In the genomic region with DNA sequence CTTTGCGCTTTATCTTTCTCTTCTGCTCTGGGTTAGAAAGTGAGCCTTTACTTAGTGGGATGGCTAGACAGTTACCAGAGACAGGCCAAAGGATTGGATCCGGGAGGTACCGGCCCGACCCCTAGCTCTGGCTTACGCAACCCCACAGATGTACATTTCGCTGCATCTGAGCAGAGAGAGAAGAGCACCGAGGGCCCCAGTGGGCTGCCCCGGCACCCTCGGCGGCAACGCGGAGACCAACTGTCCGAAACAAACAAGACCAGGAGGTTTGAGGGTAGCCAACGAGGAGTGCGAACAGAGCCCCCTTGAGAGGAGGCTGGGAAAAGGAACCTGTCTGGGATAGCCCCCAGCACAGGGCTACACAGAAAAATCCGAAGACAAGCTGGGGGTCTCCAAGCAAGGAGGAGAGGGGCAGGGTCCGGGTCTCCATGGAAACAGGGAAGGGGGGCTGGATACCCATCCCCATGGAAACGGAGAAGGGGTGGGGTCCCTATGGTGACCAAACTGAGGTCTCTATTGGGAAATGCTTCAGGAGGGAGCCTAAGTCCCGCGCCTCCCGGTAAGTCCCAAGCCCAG, we compare ENCODE assay signal across 8 cellular contexts. TPM values are rescaled to one million over a fixed set of nuclear protein-coding genes. Genes with fewer than 3 reads are reported as not detected.
DNase-seq lines count a peak whose midpoint lies in the region; ATAC-seq and TF ChIP-seq lines count a peak whose summit lies in the region.

No MANE protein-coding gene starts in this region.

- H3K36me3 Mint-ChIP-seq in chondrocyte (ENCODE audit: low read depth) = peaks cover 7% of the 10 kb centered on the region

- peak overlapping the region; percentile 96 for H3K4me3 Mint-ChIP-seq in chondrocyte (ENCODE audit: unreplicated experiment)

- ATAC-seq in DND-41 (ENCODE audit: insufficient read depth, low read depth) (peak; percentile 15), GM21737 (IDR thresholded peaks at IDR 0.05; ENCODE audit: unreplicated experiment) (peak; percentile 13)

- H4K20me1 ChIP-seq in DND-41 (ENCODE audit: insufficient read depth, low read length) = peaks cover 7% of the 10 kb centered on the region; the same call in 1 of the 2 replicates

- DNase-seq in DND-41 (no peak), NCI-H2227 (lab: John Stamatoyannopoulos, UW; ENCODE audit: unreplicated experiment) (peak; percentile 86), chondrocyte (ENCODE audit: low spot score) (no peak), lower leg skin (ENCODE audit: low spot score in 2 of 2) (no peak), tibial nerve (ENCODE audit: low spot score in 2 of 2) (no peak), cerebellum (ENCODE audit: low spot score) (no peak), SK-N-DZ (ENCODE audit: low spot score) (no peak)

- H3K4me1 Mint-ChIP-seq in chondrocyte (ENCODE audit: low read depth) = peaks cover 23% of the 10 kb centered on the region

- H3K9me3 Mint-ChIP-seq in chondrocyte (ENCODE audit: low read depth) = no peaks in the 10 kb centered on the region

- H3K36me3 ChIP-seq in DND-41 (ENCODE audit: insufficient read depth, low read length) (peaks cover 20% of the 10 kb centered on the region), tibial nerve (peaks cover 0 to 63% (median 4%) of the 10 kb centered on the region in 3 donors)

- intact Hi-C loops in lower leg skin (cut with DNase I; ENCODE audit: low total_unique reads) = no loop called here

- H3K27ac ChIP-seq in DND-41 (ENCODE audit: low read length) (peak overlapping the region; percentile 72), tibial nerve (peak overlapping the region; percentile 82 to 98 (median 92))

- H3K27me3 Mint-ChIP-seq in chondrocyte (ENCODE audit: low read depth) = no peaks in the 10 kb centered on the region

- H3K4me3 ChIP-seq in DND-41 (ENCODE audit: low read depth in 1 of 2, low read length in 2 of 2) (peak overlapping the region; percentile 70 to 87), lower leg skin (ENCODE audit: low read depth, poor library complexity, severe bottlenecking) (peak overlapping the region; percentile 94), tibial nerve (peak overlapping the region; percentile 75 to 100 (median 90))

- peak overlapping the region; percentile 65 for H2AFZ ChIP-seq in DND-41 (ENCODE audit: low read depth, low read length)

- H3K27ac Mint-ChIP-seq in chondrocyte (ENCODE audit: unreplicated experiment) = peak overlapping the region; percentile 95

- TF ChIP-seq CTCF in DND-41 (IDR thresholded peaks at IDR 0.05; ENCODE audit: borderline replicate concordance, extremely low read depth, low read length, poor library complexity, severe bottlenecking) (no peak), chondrocyte (IDR thresholded peaks at IDR 0.05) (no peak), lower leg skin (IDR thresholded peaks at IDR 0.05) (no peak), tibial nerve (IDR thresholded peaks at IDR 0.05) (no peak)

- no peaks in the 10 kb centered on the region for H3K27me3 ChIP-seq in DND-41 (ENCODE audit: insufficient read depth, low read length, poor library complexity)
- H3K27me3 ChIP-seq in tibial nerve = no peaks in the 10 kb centered on the region

- peaks cover 39% of the 10 kb centered on the region for H3K79me2 ChIP-seq in DND-41 (ENCODE audit: insufficient read depth, low read length)

- WGBS in lower leg skin, 2 donors = 2 to 3% methylated on average over 21 of the region's 21 CpGs
- WGBS in tibial nerve, 2 donors = 2% methylated on average over 21 of the region's 21 CpGs

- TF ChIP-seq POLR2A in lower leg skin (IDR thresholded peaks at IDR 0.05) (no peak), tibial nerve (IDR thresholded peaks at IDR 0.05) (no peak)

- peak overlapping the region; percentile 98 for H3K4me2 ChIP-seq in DND-41 (ENCODE audit: insufficient read depth, low read length)

- H3K4me1 ChIP-seq in DND-41 (ENCODE audit: insufficient read depth, low read length) = peaks cover 38% of the 10 kb centered on the region
- peaks cover 0 to 57% (median 20%) of the 10 kb centered on the region in 4 donors for H3K4me1 ChIP-seq in tibial nerve

- no peaks in the 10 kb centered on the region for H3K9me3 ChIP-seq in DND-41 (ENCODE audit: insufficient read depth, low read length, severe bottlenecking)
- no peaks in the 10 kb centered on the region for H3K9me3 ChIP-seq in tibial nerve

- no peak for TF ChIP-seq EP300 in tibial nerve (IDR thresholded peaks at IDR 0.05)

- peak overlapping the region; percentile 81 for H3K9ac ChIP-seq in DND-41 (ENCODE audit: low read depth, low read length)

RNA-seq across cellular contexts. Expression of gene MTF1, which starts 0.4 kb away (rescaled TPM):
- total RNA-seq in chondrocyte = 14.8 to 17.3 TPM (median 17.2 TPM) in 3 replicates
- total RNA-seq in lower leg skin = 1 to 10 TPM; 6.7 to 9.6 (median 7.7) TPM
- total RNA-seq in tibial nerve = 1 to 10 TPM; 6.1 to 9.0 (median 7.8) TPM
- total RNA-seq in cerebellum = 4.4 TPM
- polyA plus RNA-seq in SK-N-DZ (2014; cell fraction: cytosol; rRNA removed) = 1.8 TPM in 2 replicates
- 0.76 and 2.6 TPM in 2 replicates for polyA plus RNA-seq in SK-N-DZ (2014; cell fraction: nucleus; rRNA removed)

RNA-seq across cellular contexts. Expression of gene YRDC, which starts 51.0 kb away (rescaled TPM):
- total RNA-seq in chondrocyte (11.9 to 17.7 TPM (median 15.5 TPM) in 3 replicates), lower leg skin (10 to 100 TPM; 26.7 to 33.9 (median 27.9) TPM), tibial nerve (10 to 100 TPM in 2 of 4 donors, 1 to 10 TPM in 2; 8.1 to 13.8 (median 10.8) TPM), cerebellum (6.4 TPM)
- 33.2 and 33.4 TPM in 2 replicates for polyA plus RNA-seq in SK-N-DZ (2014; cell fraction: cytosol; rRNA removed)
- polyA plus RNA-seq in SK-N-DZ (2014; cell fraction: nucleus; rRNA removed) = 15.2 and 15.7 TPM in 2 replicates

RNA-seq across cellular contexts. Expression of gene C1orf122, which starts 51.4 kb away (rescaled TPM):
- 72.6 to 80.0 TPM (median 76.1 TPM) in 3 replicates for total RNA-seq in chondrocyte
- 10 to 100 TPM; 38.6 to 52.6 (median 47.0) TPM for total RNA-seq in lower leg skin
- 100 to 1,000 TPM in 1 of 4 donors, 10 to 100 TPM in 3; 80.6 to 132 (median 92.7) TPM for total RNA-seq in tibial nerve
- total RNA-seq in cerebellum = 8.3 TPM
- polyA plus RNA-seq in SK-N-DZ (2014; cell fraction: cytosol; rRNA removed) = 43.8 and 54.8 TPM in 2 replicates
- polyA plus RNA-seq in SK-N-DZ (2014; cell fraction: nucleus; rRNA removed) = 65.2 and 231 TPM in 2 replicates
